28 cellular contexts compared by ENCODE assay signal in genomic region chr2:151518802-151519201, GRCh38.
DNase-seq lines count a peak whose midpoint lies in the region; TF ChIP-seq lines count a peak whose summit lies in the region.
"Had no signal": no experiment of that assay in that cellular context is flagged by ENCODE, and none has a peak within 500 bp of the region (broad histone marks: within the 10 kb centered on the region; RNA-seq: fewer than 3 reads in every experiment).

No MANE protein-coding gene starts in this region.

- H3K27ac Mint-ChIP-seq in Caco-2 (ENCODE audit: unreplicated experiment), result no peak overlapping the region
- H3K27ac Mint-ChIP-seq: activated CD4-positive, alpha-beta T cell treated with anti-CD3 and anti-CD28 coated beads for 36 hours; activated CD8-positive, alpha-beta memory T cell treated with anti-CD3 and anti-CD28 coated beads, Interleukin-2, amount 10 ng/mL, durations not matched to agents 7 days and 5 days; activated naive CD4-positive, alpha-beta T cell treated with anti-CD3 and anti-CD28 coated beads for 36 hours; activated T-cell treated with anti-CD3 and anti-CD28 coated beads, Interleukin-2, amount 50 U/mL, for 72 hours; B cell; H9; memory B cell had no signal

- no peak overlapping the region for H3K4me2 ChIP-seq in hepatocyte
- H3K4me2 ChIP-seq: A549 had no signal

- H3K9me3 ChIP-seq in hepatocyte (ENCODE audit: low read depth) (no peaks in the 10 kb centered on the region), Caco-2 (no peaks in the 10 kb centered on the region)
- H3K9me3 ChIP-seq: A549, Peyer's patch, prostate gland, upper lobe of left lung had no signal

- 85% methylated on average over 3 of the region's 3 CpGs for WGBS in hepatocyte (ENCODE audit: low lambda C conversion rate, missing lambda C conversion rate)

- no TSS peak for BruUV-seq in Caco-2 (replicated peaks; lab: Mats Ljungman, UMichigan)

- H3K4me1 ChIP-seq in hepatocyte (ENCODE audit: insufficient read depth), result no peaks in the 10 kb centered on the region
- H3K4me1 ChIP-seq in Caco-2, result peaks cover 3% of the 10 kb centered on the region; the same call in 1 of the 2 replicates
- H3K4me1 ChIP-seq: A549, Peyer's patch, prostate gland, upper lobe of left lung had no signal

- H3K36me3 ChIP-seq in hepatocyte (replicated peaks; ENCODE audit: insufficient read depth, low read depth) (no peaks in the 10 kb centered on the region), Caco-2 (ENCODE audit: control insufficient read depth, insufficient read depth, low read length) (no peaks in the 10 kb centered on the region)
- H3K36me3 ChIP-seq: Peyer's patch, prostate gland, upper lobe of left lung had no signal

- no peaks in the 10 kb centered on the region for H3K79me2 ChIP-seq in hepatocyte

- no peak overlapping the region for H2AFZ ChIP-seq in hepatocyte

- H3K27me3 ChIP-seq in hepatocyte, result no peaks in the 10 kb centered on the region
- no peaks in the 10 kb centered on the region for H3K27me3 ChIP-seq in Caco-2 (replicated peaks; ENCODE audit: control insufficient read depth, insufficient read depth, low read length)
- H3K27me3 ChIP-seq: Peyer's patch, upper lobe of left lung had no signal

- no peaks in the 10 kb centered on the region for H4K20me1 ChIP-seq in hepatocyte (ENCODE audit: insufficient read depth, poor library complexity, severe bottlenecking)

- DNase-seq in EL, result peak; percentile 3
- DNase-seq in M059J (ENCODE audit: low read depth), result peak; percentile 32
- peak; percentile 4 to 37 for DNase-seq in cardiac fibroblast (ENCODE audit: low read depth in 2 of 2)
- DNase-seq in iris pigment epithelial cell (ENCODE audit: low read depth), result peak; percentile 82
- no peak for DNase-seq in NCI-H1417 (lab: John Stamatoyannopoulos, UW)
- no peak for DNase-seq in hepatocyte (ENCODE audit: low spot score)
- no peak for DNase-seq in activated CD4-positive, alpha-beta T cell treated with anti-CD3 and anti-CD28 coated beads for 48 hours
- DNase-seq in Caco-2, result no peak
- DNase-seq: activated CD4-positive, alpha-beta T cell treated with anti-CD3 and anti-CD28 coated beads for 36 hours; activated CD8-positive, alpha-beta memory T cell treated with anti-CD3 and anti-CD28 coated beads, Interleukin-2, amount 10 ng/mL, durations not matched to agents 7 days and 5 days; activated naive CD4-positive, alpha-beta T cell treated with anti-CD3 and anti-CD28 coated beads for 36 hours; activated T-cell treated with anti-CD3 and anti-CD28 coated beads, Interleukin-2, amount 50 U/mL, for 72 hours; amniotic stem cell; H9; Kasumi-1; left cardiac atrium; NCI-H1048; NCI-H187 treated with DMSO at 0.1 percent for 48 hours; NCI-H524 treated with DMSO at 0.1 percent for 48 hours; Peyer's patch; T-helper 2 cell; upper lobe of left lung had no signal

- H3K4me3 Mint-ChIP-seq in Caco-2 (ENCODE audit: unreplicated experiment), result no peak overlapping the region
- H3K4me3 Mint-ChIP-seq: activated CD4-positive, alpha-beta T cell treated with anti-CD3 and anti-CD28 coated beads for 36 hours; activated CD8-positive, alpha-beta memory T cell treated with anti-CD3 and anti-CD28 coated beads, Interleukin-2, amount 10 ng/mL, durations not matched to agents 7 days and 5 days; activated naive CD4-positive, alpha-beta T cell treated with anti-CD3 and anti-CD28 coated beads for 36 hours; activated T-cell treated with anti-CD3 and anti-CD28 coated beads, Interleukin-2, amount 50 U/mL, for 72 hours; B cell; H9; memory B cell had no signal

- CTCF ChIA-PET in Caco-2 (lab: Charles Lee), result no interaction called here

- H3K4me3 ChIP-seq in cardiac fibroblast (replicated peaks in 1 of 2; ENCODE audit: low read depth in 2 of 2, low read length in 2 of 2) (no peak overlapping the region), hepatocyte (no peak overlapping the region), Caco-2 (ENCODE audit: low read depth, low read length) (no peak overlapping the region)
- H3K4me3 ChIP-seq: A549, GM12878, Peyer's patch, prostate gland, SK-N-MC, upper lobe of left lung had no signal

- no peaks in the 10 kb centered on the region for H3K4me1 Mint-ChIP-seq in Caco-2 (ENCODE audit: low read depth, unreplicated experiment)
- H3K4me1 Mint-ChIP-seq: activated CD4-positive, alpha-beta T cell treated with anti-CD3 and anti-CD28 coated beads for 36 hours; activated CD8-positive, alpha-beta memory T cell treated with anti-CD3 and anti-CD28 coated beads, Interleukin-2, amount 10 ng/mL, durations not matched to agents 7 days and 5 days; B cell; memory B cell had no signal

- H3K27ac ChIP-seq in hepatocyte, result no peak overlapping the region
- H3K27ac ChIP-seq: A549, Peyer's patch, prostate gland, SK-N-MC, upper lobe of left lung had no signal

- no peaks in the 10 kb centered on the region for H3K27me3 Mint-ChIP-seq in Caco-2 (ENCODE audit: insufficient read depth, unreplicated experiment)
- H3K27me3 Mint-ChIP-seq: activated CD4-positive, alpha-beta T cell treated with anti-CD3 and anti-CD28 coated beads for 36 hours; activated CD8-positive, alpha-beta memory T cell treated with anti-CD3 and anti-CD28 coated beads, Interleukin-2, amount 10 ng/mL, durations not matched to agents 7 days and 5 days; B cell; memory B cell had no signal

- no peaks in the 10 kb centered on the region for H3K9me3 Mint-ChIP-seq in Caco-2 (ENCODE audit: unreplicated experiment)
- H3K9me3 Mint-ChIP-seq: activated naive CD4-positive, alpha-beta T cell treated with anti-CD3 and anti-CD28 coated beads for 36 hours; activated T-cell treated with anti-CD3 and anti-CD28 coated beads, Interleukin-2, amount 50 U/mL, for 72 hours; H9; memory B cell had no signal

- no peaks in the 10 kb centered on the region for H3K36me3 Mint-ChIP-seq in Caco-2 (ENCODE audit: insufficient read depth, unreplicated experiment)
- H3K36me3 Mint-ChIP-seq: activated CD8-positive, alpha-beta memory T cell treated with anti-CD3 and anti-CD28 coated beads, Interleukin-2, amount 10 ng/mL, durations not matched to agents 7 days and 5 days had no signal

- POLR2A ChIA-PET in Caco-2 (lab: Charles Lee), result no interaction called here

- no peak for TF ChIP-seq CTCF in cardiac fibroblast (IDR thresholded peaks at IDR 0.05; ENCODE audit: low read depth, low read length)
- no peak for TF ChIP-seq CTCF in hepatocyte (IDR thresholded peaks at IDR 0.05; ENCODE audit: poor library complexity)
- TF ChIP-seq CTCF in Caco-2 (IDR thresholded peaks at IDR 0.05; ENCODE audit: insufficient read depth in 1 of 2, low read depth in 1 of 2, low read length in 1 of 2, severe bottlenecking in 1 of 2, unreplicated experiment in 1 of 2), result no peak

- intact Hi-C loops in Caco-2 (cut with micrococcal nuclease; ENCODE audit: unreplicated experiment), result no loop called here

- H3K9me2 ChIP-seq in hepatocyte (replicated peaks; ENCODE audit: insufficient read depth), result no peaks in the 10 kb centered on the region

Comparison
In these comparisons a context has a peak if more than half of its experiments do, and no peak if none do; other contexts are left out.
1. DNase-seq: peak in EL (single experiment), M059J (single experiment), cardiac fibroblast (2 of 2) and iris pigment epithelial cell (single experiment); none in NCI-H1417 (0 of 3), hepatocyte (single experiment), activated CD4-positive, alpha-beta T cell treated with anti-CD3 and anti-CD28 coated beads for 48 hours (single experiment) and Caco-2 (0 of 2).